ENCODE assay signal across 11 cellular contexts in the genomic region with DNA sequence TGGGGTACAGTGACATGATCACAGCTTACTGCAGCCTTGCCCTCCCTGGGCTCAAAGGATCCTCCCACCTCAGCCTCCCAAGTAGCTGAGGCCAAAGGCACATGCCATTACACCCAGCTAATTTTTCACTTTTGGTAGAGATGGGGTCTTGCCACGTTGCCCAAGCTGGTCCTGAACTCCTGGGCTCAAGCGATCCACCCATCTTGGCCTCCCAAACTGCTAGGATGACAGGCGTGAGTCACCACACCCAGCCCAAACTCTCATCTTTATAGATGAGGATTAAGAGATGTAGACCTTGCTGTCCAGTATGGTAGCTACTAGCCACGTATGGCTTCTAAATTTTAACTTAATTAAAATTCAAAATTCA.
"Had no signal": no experiment of that assay in that cellular context is flagged by ENCODE, and none has a peak within 500 bp of the region (broad histone marks: within the 10 kb centered on the region; RNA-seq: fewer than 3 reads in every experiment).

No MANE protein-coding gene starts in this region.

- DNase-seq: GM23248, GOT3, H7, H9, HCEC 1CT, HFFc6 had no signal

- H3K27ac Mint-ChIP-seq: GM23338, HFFc6 had no signal

- H3K9ac ChIP-seq: GM23248 had no signal

- H3K27ac ChIP-seq: GM23248 had no signal

- H3K4me2 ChIP-seq: GM23338 had no signal

- H2AFZ ChIP-seq: GM23248, GM23338 had no signal

- H3K4me3 Mint-ChIP-seq: GM23338, H9, HFFc6 had no signal

- H3K36me3 ChIP-seq: HAP-1 had no signal

- H3K4me3 ChIP-seq: GM23248, GM23338, HAP-1 had no signal

- ATAC-seq: GM23338, HCT116 had no signal

- FAIRE-seq: H1, H54 had no signal
